Comparison of ENCODE assay signal across 1 cellular context in genomic region chr6:9484091-9484490, GRCh38.
TF ChIP-seq lines count a peak whose summit lies in the region.

No MANE protein-coding gene starts in this region.

TF ChIP-seq in WTC11, 78 proteins besides CTCF, POLR2A, EP300 and RAD21 (continued from another document):
- TF ChIP-seq AR (CRISPR knock-in tag; IDR thresholded peaks at IDR 0.05) (no peak), PREB (CRISPR knock-in tag; IDR thresholded peaks at IDR 0.05; ENCODE audit: borderline replicate concordance) (no peak), JUN (CRISPR knock-in tag; IDR thresholded peaks at IDR 0.05) (no peak), CBFB (CRISPR knock-in tag; IDR thresholded peaks at IDR 0.05; ENCODE audit: low read depth) (no peak), HMGA2 (CRISPR knock-in tag; IDR thresholded peaks at IDR 0.05) (no peak), ZNF671 (CRISPR knock-in tag; IDR thresholded peaks at IDR 0.05) (no peak), ZNF138 (CRISPR knock-in tag; conservative IDR thresholded peaks at IDR 0.05) (no peak), KAT7 (CRISPR knock-in tag; IDR thresholded peaks at IDR 0.05; ENCODE audit: borderline replicate concordance) (no peak), MXD4 (CRISPR knock-in tag; IDR thresholded peaks at IDR 0.05; ENCODE audit: borderline replicate concordance) (no peak), EMX1 (CRISPR knock-in tag; IDR thresholded peaks at IDR 0.05) (no peak), FOXJ3 (CRISPR knock-in tag; IDR thresholded peaks at IDR 0.05; ENCODE audit: borderline replicate concordance) (no peak)
- TF ChIP-seq, protein P1, sequence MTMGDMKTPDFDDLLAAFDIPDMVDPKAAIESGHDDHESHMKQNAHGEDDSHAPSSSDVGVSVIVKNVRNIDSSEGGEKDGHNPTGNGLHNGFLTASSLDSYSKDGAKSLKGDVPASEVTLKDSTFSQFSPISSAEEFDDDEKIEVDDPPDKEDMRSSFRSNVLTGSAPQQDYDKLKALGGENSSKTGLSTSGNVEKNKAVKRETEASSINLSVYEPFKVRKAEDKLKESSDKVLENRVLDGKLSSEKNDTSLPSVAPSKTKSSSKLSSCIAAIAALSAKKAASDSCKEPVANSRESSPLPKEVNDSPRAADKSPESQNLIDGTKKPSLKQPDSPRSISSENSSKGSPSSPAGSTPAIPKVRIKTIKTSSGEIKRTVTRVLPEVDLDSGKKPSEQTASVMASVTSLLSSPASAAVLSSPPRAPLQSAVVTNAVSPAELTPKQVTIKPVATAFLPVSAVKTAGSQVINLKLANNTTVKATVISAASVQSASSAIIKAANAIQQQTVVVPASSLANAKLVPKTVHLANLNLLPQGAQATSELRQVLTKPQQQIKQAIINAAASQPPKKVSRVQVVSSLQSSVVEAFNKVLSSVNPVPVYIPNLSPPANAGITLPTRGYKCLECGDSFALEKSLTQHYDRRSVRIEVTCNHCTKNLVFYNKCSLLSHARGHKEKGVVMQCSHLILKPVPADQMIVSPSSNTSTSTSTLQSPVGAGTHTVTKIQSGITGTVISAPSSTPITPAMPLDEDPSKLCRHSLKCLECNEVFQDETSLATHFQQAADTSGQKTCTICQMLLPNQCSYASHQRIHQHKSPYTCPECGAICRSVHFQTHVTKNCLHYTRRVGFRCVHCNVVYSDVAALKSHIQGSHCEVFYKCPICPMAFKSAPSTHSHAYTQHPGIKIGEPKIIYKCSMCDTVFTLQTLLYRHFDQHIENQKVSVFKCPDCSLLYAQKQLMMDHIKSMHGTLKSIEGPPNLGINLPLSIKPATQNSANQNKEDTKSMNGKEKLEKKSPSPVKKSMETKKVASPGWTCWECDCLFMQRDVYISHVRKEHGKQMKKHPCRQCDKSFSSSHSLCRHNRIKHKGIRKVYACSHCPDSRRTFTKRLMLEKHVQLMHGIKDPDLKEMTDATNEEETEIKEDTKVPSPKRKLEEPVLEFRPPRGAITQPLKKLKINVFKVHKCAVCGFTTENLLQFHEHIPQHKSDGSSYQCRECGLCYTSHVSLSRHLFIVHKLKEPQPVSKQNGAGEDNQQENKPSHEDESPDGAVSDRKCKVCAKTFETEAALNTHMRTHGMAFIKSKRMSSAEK (CRISPR knock-in tag; IDR thresholded peaks at IDR 0.05; ENCODE audit: borderline replicate concordance): no peak
- TF ChIP-seq, protein P2, sequence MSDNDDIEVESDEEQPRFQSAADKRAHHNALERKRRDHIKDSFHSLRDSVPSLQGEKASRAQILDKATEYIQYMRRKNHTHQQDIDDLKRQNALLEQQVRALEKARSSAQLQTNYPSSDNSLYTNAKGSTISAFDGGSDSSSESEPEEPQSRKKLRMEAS (CRISPR knock-in tag; IDR thresholded peaks at IDR 0.05): no peak
TF ChIP-seq in WTC11: peak in this region for 0.
